13 cellular contexts compared by ENCODE assay signal in the genomic region with DNA sequence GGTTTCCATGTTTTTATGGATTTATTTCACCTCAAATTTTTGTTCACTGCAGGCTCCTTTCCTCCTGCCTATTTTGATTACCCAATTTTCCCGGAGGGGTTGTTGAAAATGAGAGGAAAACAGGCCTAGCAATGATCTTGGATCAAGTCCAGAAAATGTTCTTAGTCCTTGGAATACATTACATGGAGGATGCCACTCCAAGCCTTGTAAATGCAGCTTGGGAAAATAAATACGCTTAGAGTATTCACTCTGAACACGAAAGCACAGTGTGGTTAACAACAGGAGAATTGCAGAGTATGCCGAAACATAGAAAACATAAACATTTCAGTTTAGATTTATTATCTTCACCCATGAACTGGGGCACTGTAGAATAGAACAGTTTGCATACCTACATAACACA. TPM values are rescaled to one million over a fixed set of nuclear protein-coding genes. Genes with fewer than 3 reads are reported as not detected.
DNase-seq lines count a peak whose midpoint lies in the region; TF ChIP-seq lines count a peak whose summit lies in the region.
"Had no signal": no experiment of that assay in that cellular context is flagged by ENCODE, and none has a peak within 500 bp of the region (broad histone marks: within the 10 kb centered on the region; RNA-seq: fewer than 3 reads in every experiment).

No MANE protein-coding gene starts in this region.

- H3F3A ChIP-seq in smooth muscle cell (ENCODE audit: low read depth), result no peaks in the 10 kb centered on the region

- no peak for TF ChIP-seq POLR2A in Peyer's patch (IDR thresholded peaks at IDR 0.05)

- H3K79me2 ChIP-seq in smooth muscle cell (ENCODE audit: low read depth), result no peaks in the 10 kb centered on the region

- H3K27me3 ChIP-seq in smooth muscle cell (ENCODE audit: low read depth), result no peaks in the 10 kb centered on the region
- no peaks in the 10 kb centered on the region for H3K27me3 ChIP-seq in Peyer's patch

- H3K9ac ChIP-seq in smooth muscle cell (ENCODE audit: low read depth), result no peak overlapping the region

- DNase-seq in NCI-H510A treated with DMSO at 0.1 percent for 48 hours (lab: John Stamatoyannopoulos, UW) (peak; percentile 33), NCI-H510A (lab: John Stamatoyannopoulos, UW) (no peak), NCI-H2227 (lab: John Stamatoyannopoulos, UW; ENCODE audit: unreplicated experiment) (peak; percentile 83), fibroblast of gingiva (ENCODE audit: low read depth) (peak; percentile 81), smooth muscle cell (lab: John Stamatoyannopoulos, UW; ENCODE audit: unreplicated experiment) (no peak), NOMO-1 treated with DMSO at 0.1 percent for 48 hours (lab: John Stamatoyannopoulos, UW; ENCODE audit: unreplicated experiment) (no peak), Peyer's patch (no peak), RWPE1 (ENCODE audit: low spot score) (no peak)
- DNase-seq: amygdala; stimulated activated naive B cell treated with anti-CD40 and anti-IgM and Interleukin-4, amounts not matched to agents 10 μg/mL and 1 μg/mL and 100 μg/mL, for 72 hours had no signal

- H2AFZ ChIP-seq in smooth muscle cell (ENCODE audit: low read depth), result peak overlapping the region; percentile 22

- H3K4me2 ChIP-seq in smooth muscle cell, result no peak overlapping the region
- H3K4me2 ChIP-seq: A549 had no signal

- no peaks in the 10 kb centered on the region for H4K20me1 ChIP-seq in smooth muscle cell (ENCODE audit: low read depth)

- no peaks in the 10 kb centered on the region for H3K36me3 ChIP-seq in smooth muscle cell (ENCODE audit: low read depth)
- H3K36me3 ChIP-seq in Peyer's patch, result no peaks in the 10 kb centered on the region

- H3K27ac ChIP-seq in smooth muscle cell (ENCODE audit: low read depth) (no peak overlapping the region), Peyer's patch (no peak overlapping the region), RWPE1 (no peak overlapping the region)

- H3K4me1 ChIP-seq in smooth muscle cell (ENCODE audit: low read depth) (no peaks in the 10 kb centered on the region), Peyer's patch (no peaks in the 10 kb centered on the region)

- CTCF ChIA-PET in RWPE1 (lab: Yijun Ruan, JAX), result no interaction called here

- POLR2A ChIA-PET in RWPE1 (lab: Yijun Ruan, JAX; ENCODE audit: low non-redundant PET), result no interaction called here

- TF ChIP-seq CTCF in smooth muscle cell (IDR thresholded peaks at IDR 0.05; ENCODE audit: borderline replicate concordance, insufficient read depth, poor library complexity, severe bottlenecking), result no peak
- no peak for TF ChIP-seq CTCF in Peyer's patch (IDR thresholded peaks at IDR 0.05)
- TF ChIP-seq CTCF in RWPE1 (conservative IDR thresholded peaks at IDR 0.05; ENCODE audit: low read depth), result no peak

- H3K4me3 ChIP-seq in smooth muscle cell, result no peak overlapping the region
- H3K4me3 ChIP-seq in Peyer's patch, result no peak overlapping the region
- H3K4me3 ChIP-seq: A549 had no signal

- WGBS in smooth muscle cell (ENCODE audit: low lambda C conversion rate), result 62% methylated on average over 4 of the region's 4 CpGs

- no peaks in the 10 kb centered on the region for H3K9me3 ChIP-seq in smooth muscle cell (replicated peaks; ENCODE audit: low read depth)
- H3K9me3 ChIP-seq in Peyer's patch, result no peaks in the 10 kb centered on the region
- H3K9me3 ChIP-seq: A549 had no signal

RNA-seq across cellular contexts. Expression of a gene that starts 7.8 kb away (rescaled TPM):
- total RNA-seq in smooth muscle cell (1.7 and 2.8 TPM in 2 replicates), Peyer's patch (10 to 100 TPM in 3 of 4 donors, 1 to 10 TPM in 1; 8.9 to 35.5 (median 24.4) TPM)
- polyA plus RNA-seq in smooth muscle cell, result 0.44 and 0.64 TPM in 2 replicates
- total RNA-seq: Daoy; natural killer cell treated with Interleukin-12 subunit alpha and Interleukin-12 subunit beta and Interleukin-15 and Interleukin-18, amount 100 ng/mL, for 72 hours had no signal

Comparison
In these comparisons a context has a peak if more than half of its experiments do, and no peak if none do; other contexts are left out.
1. DNase-seq: peak in NCI-H510A treated with DMSO at 0.1 percent for 48 hours (single experiment), NCI-H2227 (single experiment) and fibroblast of gingiva (single experiment); none in NCI-H510A (single experiment), smooth muscle cell (single experiment), NOMO-1 treated with DMSO at 0.1 percent for 48 hours (single experiment), Peyer's patch (0 of 3) and RWPE1 (single experiment).